Comparison of ENCODE assay signal across 24 cellular contexts in the genomic region with DNA sequence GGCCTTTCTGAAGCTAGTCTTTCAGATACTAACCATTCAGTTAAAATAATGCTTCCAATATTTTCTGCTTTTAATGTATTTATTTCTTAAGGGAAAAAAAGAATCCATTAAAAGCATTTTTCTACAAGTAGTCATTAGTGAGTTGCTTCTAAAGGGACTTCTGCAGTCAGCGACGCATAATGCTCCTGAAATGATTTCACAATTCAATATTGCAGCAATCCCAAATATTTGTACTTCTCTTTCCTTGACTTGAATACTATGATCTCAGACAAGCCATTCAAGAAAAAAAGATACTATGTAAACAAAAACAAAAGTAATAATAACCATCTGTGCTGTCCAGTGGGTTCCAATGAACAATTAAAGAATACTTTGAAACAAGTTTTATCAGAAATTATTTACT.
DNase-seq lines count a peak whose midpoint lies in the region; ATAC-seq and TF ChIP-seq lines count a peak whose summit lies in the region.
"Had no signal": no experiment of that assay in that cellular context is flagged by ENCODE, and none has a peak within 500 bp of the region (broad histone marks: within the 10 kb centered on the region; RNA-seq: fewer than 3 reads in every experiment).

No MANE protein-coding gene starts in this region.

- H3K27me3 ChIP-seq in breast epithelium (no peaks in the 10 kb centered on the region), brain microvascular endothelial cell (replicated peaks) (no peaks in the 10 kb centered on the region), foreskin keratinocyte (no peaks in the 10 kb centered on the region), SJCRH30 (peaks cover 1% of the 10 kb centered on the region; the same call in 1 of the 2 replicates)
- H3K27me3 ChIP-seq: gastroesophageal sphincter, stomach, upper lobe of left lung had no signal

- H3K4me1 Mint-ChIP-seq in MCF 10A (ENCODE audit: insufficient read depth, unreplicated experiment): no peaks in the 10 kb centered on the region
- H3K4me1 Mint-ChIP-seq in activated T-helper 17 cell treated with anti-CD3 and anti-CD28 coated beads, Interleukin-2, amount 50 U/mL, for 72 hours: no peaks in the 10 kb centered on the region
- H3K4me1 Mint-ChIP-seq: activated CD4-positive, alpha-beta T cell treated with anti-CD3 and anti-CD28 coated beads, Interleukin-2, amount 10 ng/mL, durations not matched to agents 7 days and 5 days; endodermal cell; natural killer cell had no signal

- TF ChIP-seq POLR2A in breast epithelium (IDR thresholded peaks at IDR 0.05): no peak

- no peaks in the 10 kb centered on the region for H3K36me3 Mint-ChIP-seq in MCF 10A (ENCODE audit: insufficient read depth, unreplicated experiment)
- H3K36me3 Mint-ChIP-seq in activated T-helper 17 cell treated with anti-CD3 and anti-CD28 coated beads, Interleukin-2, amount 50 U/mL, for 72 hours (ENCODE audit: low read depth): no peaks in the 10 kb centered on the region
- H3K36me3 Mint-ChIP-seq: natural killer cell had no signal

- H3K9me3 ChIP-seq in breast epithelium (no peaks in the 10 kb centered on the region), SJCRH30 (replicated peaks) (no peaks in the 10 kb centered on the region)
- H3K9me3 ChIP-seq: gastroesophageal sphincter, stomach, upper lobe of left lung had no signal

- H3K9me3 Mint-ChIP-seq in MCF 10A (ENCODE audit: unreplicated experiment): no peaks in the 10 kb centered on the region
- peaks cover 6% of the 10 kb centered on the region for H3K9me3 Mint-ChIP-seq in activated T-helper 17 cell treated with anti-CD3 and anti-CD28 coated beads, Interleukin-2, amount 50 U/mL, for 72 hours
- H3K9me3 Mint-ChIP-seq: activated CD4-positive, alpha-beta T cell treated with anti-CD3 and anti-CD28 coated beads, Interleukin-2, amount 10 ng/mL, durations not matched to agents 7 days and 5 days; CD4-positive, alpha-beta T cell; endodermal cell had no signal

- H3K27ac ChIP-seq in breast epithelium (no peak overlapping the region), brain microvascular endothelial cell (no peak overlapping the region), foreskin keratinocyte (no peak overlapping the region), SJCRH30 (no peak overlapping the region)
- H3K27ac ChIP-seq: gastroesophageal sphincter, skin epidermis, stomach, upper lobe of left lung had no signal

- H3K4me1 ChIP-seq in breast epithelium (no peaks in the 10 kb centered on the region), foreskin keratinocyte (no peaks in the 10 kb centered on the region), SJCRH30 (no peaks in the 10 kb centered on the region)
- H3K4me1 ChIP-seq: gastroesophageal sphincter, stomach, upper lobe of left lung had no signal

- DNase-seq in MCF 10A (ENCODE audit: unreplicated experiment) (peak; percentile 24), breast epithelium (ENCODE audit: low spot score in 2 of 2) (no peak), brain microvascular endothelial cell (peak; percentile 9), foreskin keratinocyte (peak; percentile 7 to 41), SJCRH30 (no peak), NOMO-1 treated with DMSO at 0.1 percent for 48 hours (lab: John Stamatoyannopoulos, UW; ENCODE audit: unreplicated experiment) (no peak)
- DNase-seq: activated CD4-positive, alpha-beta T cell treated with anti-CD3 and anti-CD28 coated beads, Interleukin-2, amount 10 ng/mL, durations not matched to agents 7 days and 5 days; activated gamma-delta T cell treated with Interleukin-2 at 50 U/mL for 16 hours; anterior cingulate cortex; CD4-positive, alpha-beta T cell; DMS153; endodermal cell; KBM-7; natural killer cell; NCI-H1092 treated with DMSO at 0.1 percent for 48 hours; NCI-H2081 treated with DMSO at 0.1 percent for 48 hours; NCI-H510A treated with DMSO at 0.1 percent for 48 hours; stimulated activated CD4-positive, alpha-beta T cell treated with anti-CD3 and anti-CD28 coated beads, Interleukin-4, amount 100 ng/mL, for 1 hour; stomach; upper lobe of left lung had no signal

- TF ChIP-seq CTCF in MCF 10A (IDR thresholded peaks at IDR 0.05; ENCODE audit: unreplicated experiment) (no peak), breast epithelium (IDR thresholded peaks at IDR 0.05) (no peak), brain microvascular endothelial cell (IDR thresholded peaks at IDR 0.05; ENCODE audit: low read depth, low read length, missing control alignments) (no peak), foreskin keratinocyte (conservative IDR thresholded peaks at IDR 0.05) (no peak)

- POLR2A ChIA-PET in MCF 10A (lab: Yijun Ruan, JAX): no interaction called here

- H3K4me3 Mint-ChIP-seq in MCF 10A (ENCODE audit: unreplicated experiment): no peak overlapping the region
- H3K4me3 Mint-ChIP-seq in activated T-helper 17 cell treated with anti-CD3 and anti-CD28 coated beads, Interleukin-2, amount 50 U/mL, for 72 hours: no peak overlapping the region
- H3K4me3 Mint-ChIP-seq: activated CD4-positive, alpha-beta T cell treated with anti-CD3 and anti-CD28 coated beads, Interleukin-2, amount 10 ng/mL, durations not matched to agents 7 days and 5 days; CD4-positive, alpha-beta T cell; endodermal cell; natural killer cell had no signal

- intact Hi-C loops in MCF 10A (cut with micrococcal nuclease) (no loop called here), breast epithelium (cut with DNase I; ENCODE audit: low total_unique reads) (no loop called here)

- CTCF ChIA-PET in MCF 10A (lab: Yijun Ruan, JAX): interaction anchor here (0.6 kb wide), 1 partner anchor 702 kb away, joined by 3 read pairs; no protein-coding TSS in a partner anchor

- ATAC-seq in foreskin keratinocyte (no peak), HG03432 (IDR thresholded peaks at IDR 0.05; ENCODE audit: unreplicated experiment) (no peak)
- no peak for ATAC-seq in activated T-helper 17 cell treated with anti-CD3 and anti-CD28 coated beads, Interleukin-2, amount 50 U/mL, for 72 hours (replicated peaks)
- ATAC-seq: gastroesophageal sphincter, natural killer cell had no signal

- BruUV-seq in MCF 10A (replicated peaks; lab: Mats Ljungman, UMichigan): no TSS peak

- H3K36me3 ChIP-seq in breast epithelium (no peaks in the 10 kb centered on the region), brain microvascular endothelial cell (replicated peaks) (no peaks in the 10 kb centered on the region), SJCRH30 (no peaks in the 10 kb centered on the region)
- H3K36me3 ChIP-seq: gastroesophageal sphincter, stomach, upper lobe of left lung had no signal

- in situ Hi-C loops in brain microvascular endothelial cell (cut with HindIII; ENCODE audit: low pct_ligation_motif_present, low sequenced_read_pairs): no loop called here

- H3K27me3 Mint-ChIP-seq in MCF 10A (ENCODE audit: insufficient read depth, unreplicated experiment): peaks cover 29% of the 10 kb centered on the region
- no peaks in the 10 kb centered on the region for H3K27me3 Mint-ChIP-seq in activated T-helper 17 cell treated with anti-CD3 and anti-CD28 coated beads, Interleukin-2, amount 50 U/mL, for 72 hours
- H3K27me3 Mint-ChIP-seq: activated CD4-positive, alpha-beta T cell treated with anti-CD3 and anti-CD28 coated beads, Interleukin-2, amount 10 ng/mL, durations not matched to agents 7 days and 5 days; CD4-positive, alpha-beta T cell had no signal

- no peak overlapping the region for H3K27ac Mint-ChIP-seq in MCF 10A (ENCODE audit: low read depth, unreplicated experiment)
- H3K27ac Mint-ChIP-seq in activated T-helper 17 cell treated with anti-CD3 and anti-CD28 coated beads, Interleukin-2, amount 50 U/mL, for 72 hours: no peak overlapping the region
- H3K27ac Mint-ChIP-seq: activated CD4-positive, alpha-beta T cell treated with anti-CD3 and anti-CD28 coated beads, Interleukin-2, amount 10 ng/mL, durations not matched to agents 7 days and 5 days; CD4-positive, alpha-beta T cell; endodermal cell; natural killer cell had no signal

- no peak overlapping the region for H3K4me3 ChIP-seq in breast epithelium
- no peak overlapping the region for H3K4me3 ChIP-seq in brain microvascular endothelial cell (ENCODE audit: low read depth, low read length)
- no peak overlapping the region for H3K4me3 ChIP-seq in SJCRH30
- H3K4me3 ChIP-seq: gastroesophageal sphincter, skin epidermis, stomach, upper lobe of left lung had no signal

Comparison
In these comparisons a context has a peak if more than half of its experiments do, and no peak if none do; other contexts are left out.
1. DNase-seq: peak in MCF 10A (single experiment), brain microvascular endothelial cell (single experiment) and foreskin keratinocyte (2 of 2); none in breast epithelium (0 of 2), SJCRH30 (0 of 2) and NOMO-1 treated with DMSO at 0.1 percent for 48 hours (single experiment).